Comparison of ENCODE assay signal across 24 cellular contexts in the genomic region with DNA sequence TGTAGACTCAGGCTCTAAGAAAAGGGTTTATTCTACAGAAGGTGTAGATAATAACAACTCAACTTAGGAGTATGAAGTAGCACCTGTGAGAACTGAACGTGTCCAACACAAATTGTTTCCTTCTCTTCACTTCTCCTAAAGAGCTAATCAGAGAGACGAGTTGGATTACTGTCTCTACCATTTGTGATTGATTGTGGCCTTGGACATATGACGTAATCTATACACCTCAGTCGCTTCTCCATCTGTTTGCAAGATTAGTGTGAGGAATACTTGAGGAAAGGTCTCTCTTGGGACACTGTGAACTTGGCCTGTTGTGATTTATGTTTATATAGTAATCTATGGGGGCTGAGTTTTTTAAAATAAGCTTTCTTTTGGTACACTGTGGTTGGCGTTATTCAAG.
DNase-seq lines count a peak whose midpoint lies in the region; ATAC-seq, FAIRE-seq and TF ChIP-seq lines count a peak whose summit lies in the region.
"Had no signal": no experiment of that assay in that cellular context is flagged by ENCODE, and none has a peak within 500 bp of the region (broad histone marks: within the 10 kb centered on the region; RNA-seq: fewer than 3 reads in every experiment).

No MANE protein-coding gene starts in this region.

- no peaks in the 10 kb centered on the region for H3K36me3 ChIP-seq in HepG2 (replicated peaks in 1 of 2; ENCODE audit: control insufficient read depth in 1 of 2, insufficient read depth in 2 of 2, low read length in 2 of 2)
- H3K36me3 ChIP-seq in right lobe of liver = no peaks in the 10 kb centered on the region
- no peaks in the 10 kb centered on the region for H3K36me3 ChIP-seq in neuronal stem cell (replicated peaks in 1 of 2; ENCODE audit: control insufficient read depth in 2 of 2, insufficient read depth in 2 of 2, low read length in 2 of 2)
- H3K36me3 ChIP-seq in mucosa of descending colon (ENCODE audit: low read depth) = no peaks in the 10 kb centered on the region
- H3K36me3 ChIP-seq: BLaER1 treated with 17β-estradiol and CSF1 and Interleukin-3, amounts not matched to agents 10 nM and 100 nM had no signal

- H3K9ac ChIP-seq in HepG2 (ENCODE audit: insufficient read depth, low read depth, low read length) = no peak overlapping the region
- H3K9ac ChIP-seq in neuronal stem cell (ENCODE audit: low read depth, low read length, poor library complexity) = no peak overlapping the region
- H3K9ac ChIP-seq: BLaER1 treated with 17β-estradiol and CSF1 and Interleukin-3, amounts not matched to agents 10 nM and 100 nM had no signal

- H3K4me3 ChIP-seq in HepG2 (replicated peaks in 1 of 3; ENCODE audit: insufficient read depth in 1 of 3, low read depth in 2 of 3, low read length in 3 of 3) (no peak overlapping the region), right lobe of liver (no peak overlapping the region), neuronal stem cell (ENCODE audit: low read length in 2 of 2) (no peak overlapping the region), mucosa of descending colon (no peak overlapping the region)
- H3K4me3 ChIP-seq: A549; BLaER1 treated with 17β-estradiol and CSF1 and Interleukin-3, amounts not matched to agents 10 nM and 100 nM; GM12878 had no signal

- POLR2A ChIA-PET in HepG2 (lab: Yijun Ruan, JAX) = no interaction called here

- no peak for TF ChIP-seq RAD21 in HepG2 (CRISPR knock-in tag; IDR thresholded peaks at IDR 0.05)

- TF ChIP-seq EP300 in HepG2 (IDR thresholded peaks at IDR 0.05; ENCODE audit: low read depth in 2 of 2, low read length in 2 of 2) = no peak
- no peak for TF ChIP-seq EP300 in HepG2 (CRISPR knock-in tag; IDR thresholded peaks at IDR 0.05; ENCODE audit: borderline replicate concordance)

- no peak overlapping the region for H2BK15ac ChIP-seq in neuronal stem cell (ENCODE audit: low read length)

- no peak overlapping the region for H3K14ac ChIP-seq in neuronal stem cell (ENCODE audit: low read length)

- TF ChIP-seq CTCF in HepG2 (CRISPR knock-in tag; IDR thresholded peaks at IDR 0.05) = no peak
- TF ChIP-seq CTCF in right lobe of liver (IDR thresholded peaks at IDR 0.05) = no peak
- TF ChIP-seq CTCF in mucosa of descending colon (IDR thresholded peaks at IDR 0.05) = no peak

- H3K23ac ChIP-seq in neuronal stem cell (ENCODE audit: low read depth, low read length, poor library complexity) = no peak overlapping the region

- no TSS peak for BruUV-seq in HepG2 (replicated peaks; lab: Mats Ljungman, UMichigan)

- H4K91ac ChIP-seq in neuronal stem cell (ENCODE audit: low read depth, low read length, poor library complexity) = no peak overlapping the region

- H3K4me1 ChIP-seq in HepG2 (ENCODE audit: insufficient read depth, low read length) = no peaks in the 10 kb centered on the region
- H3K4me1 ChIP-seq in right lobe of liver = no peaks in the 10 kb centered on the region
- no peaks in the 10 kb centered on the region for H3K4me1 ChIP-seq in neuronal stem cell (ENCODE audit: control insufficient read depth in 2 of 2, insufficient read depth in 1 of 2, low read depth in 1 of 2, low read length in 2 of 2)
- no peaks in the 10 kb centered on the region for H3K4me1 ChIP-seq in mucosa of descending colon (ENCODE audit: low read depth)
- H3K4me1 ChIP-seq: A549; BLaER1 treated with 17β-estradiol and CSF1 and Interleukin-3, amounts not matched to agents 10 nM and 100 nM; Caco-2 had no signal

- H3K27me3 ChIP-seq in HepG2 (ENCODE audit: control insufficient read depth in 1 of 2, insufficient read depth in 2 of 2, low read length in 2 of 2) = no peaks in the 10 kb centered on the region
- no peaks in the 10 kb centered on the region for H3K27me3 ChIP-seq in right lobe of liver
- H3K27me3 ChIP-seq in neuronal stem cell (ENCODE audit: control insufficient read depth in 3 of 3, insufficient read depth in 3 of 3, low read depth in 1 of 3, low read length in 3 of 3) = no peaks in the 10 kb centered on the region
- H3K27me3 ChIP-seq: BLaER1 treated with 17β-estradiol and CSF1 and Interleukin-3, amounts not matched to agents 10 nM and 100 nM had no signal

- in situ Hi-C loops in HepG2 (cut with HindIII; ENCODE audit: extremely low pct_ligation_motif_present, low pct_unique_long_range_greater_than_20kb) = no loop called here

- no peak overlapping the region for H3K18ac ChIP-seq in neuronal stem cell (ENCODE audit: low read length)

- H4K20me1 ChIP-seq in HepG2 (ENCODE audit: insufficient read depth, low read length) = no peaks in the 10 kb centered on the region
- H4K20me1 ChIP-seq: BLaER1 treated with 17β-estradiol and CSF1 and Interleukin-3, amounts not matched to agents 10 nM and 100 nM had no signal

- H3K4me2 ChIP-seq in HepG2 (ENCODE audit: low read depth, low read length) = no peak overlapping the region
- no peak overlapping the region for H3K4me2 ChIP-seq in neuronal stem cell (ENCODE audit: insufficient read depth, low read length, poor library complexity, severe bottlenecking)
- H3K4me2 ChIP-seq: A549; BLaER1 treated with 17β-estradiol and CSF1 and Interleukin-3, amounts not matched to agents 10 nM and 100 nM had no signal

- no peak overlapping the region for H4K8ac ChIP-seq in neuronal stem cell (ENCODE audit: low read depth, low read length)

- no peaks in the 10 kb centered on the region for H3K79me2 ChIP-seq in HepG2 (ENCODE audit: insufficient read depth, low read length)

- 3% methylated on average over 5 of the region's 5 CpGs for WGBS in HepG2 (ENCODE audit: low lambda C conversion rate)
- 73% methylated on average over 5 of the region's 5 CpGs for WGBS in right lobe of liver (ENCODE audit: insufficient coverage, low coverage, low lambda C conversion rate, missing lambda C conversion rate)
- WGBS in neuronal stem cell (ENCODE audit: extremely low coverage in 2 of 2, insufficient read length in 2 of 2, insufficient replicate concordance in 1 of 2), 2 donors = no CpG with 5 or more reads among the region's 5 CpGs

- DNase-seq in HepG2 (ENCODE audit: low spot score) = no peak
- DNase-seq in right lobe of liver = no peak
- peak; percentile 58 for DNase-seq in NCI-H82 treated with DMSO at 0.1 percent for 48 hours (lab: John Stamatoyannopoulos, UW; ENCODE audit: unreplicated experiment)
- no peak for DNase-seq in neuronal stem cell (ENCODE audit: low spot score)
- no peak for DNase-seq in mucosa of descending colon
- DNase-seq: AML-193; Caco-2; Calu3; CD4-positive, alpha-beta T cell; CD8-positive, alpha-beta T cell; DMS153; DMS53; DMS79; DND-41; EL; GDM1 had no signal

- no peak overlapping the region for H2AK5ac ChIP-seq in neuronal stem cell (ENCODE audit: low read depth, low read length)

- H3K4ac ChIP-seq in neuronal stem cell (ENCODE audit: low read length) = no peak overlapping the region

- H3K27ac ChIP-seq in HepG2 (ENCODE audit: extremely low read length, insufficient read depth, low read length) (no peak overlapping the region), right lobe of liver (no peak overlapping the region), neuronal stem cell (replicated peaks; ENCODE audit: low read length) (no peak overlapping the region)
- H3K27ac ChIP-seq: 22Rv1; A549; BLaER1 treated with 17β-estradiol and CSF1 and Interleukin-3, amounts not matched to agents 10 nM and 100 nM; C4-2B had no signal

- no peak overlapping the region for H2AFZ ChIP-seq in HepG2 (ENCODE audit: low read length)
- H2AFZ ChIP-seq in neuronal stem cell (ENCODE audit: low read length) = no peak overlapping the region

- CTCF ChIA-PET in HepG2 (lab: Yijun Ruan, JAX; ENCODE audit: low intra/inter-chr PET ratio, low total read pairs) = no interaction called here

- no peak overlapping the region for H2BK12ac ChIP-seq in neuronal stem cell (ENCODE audit: low read length)

- no peak for TF ChIP-seq POLR2A in HepG2 (IDR thresholded peaks at IDR 0.05; ENCODE audit: insufficient read depth in 1 of 2, low read depth in 2 of 2, low read length in 2 of 2)
- TF ChIP-seq POLR2A in right lobe of liver (IDR thresholded peaks at IDR 0.05) = no peak

- H2BK5ac ChIP-seq in neuronal stem cell (ENCODE audit: low read length) = no peak overlapping the region

- H3K9me3 ChIP-seq in HepG2 (ENCODE audit: low read length) (no peaks in the 10 kb centered on the region), right lobe of liver (no peaks in the 10 kb centered on the region), neuronal stem cell (replicated peaks in 1 of 2; ENCODE audit: control insufficient read depth in 2 of 2, insufficient read depth in 1 of 2, low read depth in 1 of 2, low read length in 2 of 2) (no peaks in the 10 kb centered on the region), mucosa of descending colon (no peaks in the 10 kb centered on the region)
- H3K9me3 ChIP-seq: A549, Caco-2 had no signal

- FAIRE-seq in HepG2 (lab: Jason Lieb, UNC) = no peak
- FAIRE-seq: A549, D721Med, GM12878, GM12892, GM18507 had no signal

- H2BK120ac ChIP-seq in neuronal stem cell (ENCODE audit: low read depth, low read length) = no peak overlapping the region

- ATAC-seq in HepG2 = no peak
- no peak for ATAC-seq in right lobe of liver
- no peak for ATAC-seq in mucosa of descending colon
- ATAC-seq: A549; CD8-positive, alpha-beta T cell; GM12878 had no signal

- intact Hi-C loops in HepG2 (cut with micrococcal nuclease; ENCODE audit: unreplicated experiment) = no loop called here
- intact Hi-C loops in right lobe of liver (cut with DNase I) = no loop called here
- intact Hi-C loops in mucosa of descending colon (cut with DNase I, micrococcal nuclease) = no loop called here

- H3K79me1 ChIP-seq in neuronal stem cell (ENCODE audit: low read depth, low read length) = no peaks in the 10 kb centered on the region

TF ChIP-seq in HepG2, 621 proteins besides CTCF, POLR2A, EP300 and RAD21:
- TF ChIP-seq PHF21A (CRISPR knock-in tag; IDR thresholded peaks at IDR 0.05) (no peak), ATF7 (IDR thresholded peaks at IDR 0.05) (peak; percentile 93), ATF7 (CRISPR knock-in tag; IDR thresholded peaks at IDR 0.05) (no peak), CREB1 (IDR thresholded peaks at IDR 0.05) (peak; percentile 43), CREB1 (CRISPR knock-in tag; IDR thresholded peaks at IDR 0.05) (no peak)
